10 cellular contexts compared by ENCODE assay signal in the genomic region with DNA sequence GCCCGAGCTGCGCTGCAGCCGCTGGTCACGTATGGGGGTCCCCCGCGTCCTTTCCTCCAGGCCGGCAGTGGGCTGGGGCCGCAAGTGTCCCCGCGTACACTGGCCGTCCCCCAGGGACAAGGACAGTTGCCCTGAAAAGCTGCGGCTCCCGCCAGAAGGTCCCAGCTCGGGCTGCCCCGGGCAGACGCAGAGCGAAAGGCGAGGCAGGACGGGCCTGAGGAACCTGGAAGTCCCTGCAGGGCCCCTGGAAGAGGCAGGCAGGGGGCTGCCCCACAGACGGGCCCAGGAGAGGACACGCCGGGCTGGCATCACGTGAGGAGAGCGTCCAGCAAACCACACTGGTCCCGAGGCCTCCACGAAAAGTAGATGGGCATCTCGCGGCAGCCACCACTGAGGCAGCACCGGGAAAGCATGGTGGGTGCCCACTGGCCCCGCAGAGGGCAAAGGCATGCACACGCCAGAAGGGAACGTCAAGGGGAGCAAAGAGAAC. TPM values are rescaled to one million over a fixed set of nuclear protein-coding genes. Genes with fewer than 3 reads are reported as not detected.
DNase-seq lines count a peak whose midpoint lies in the region; ATAC-seq and TF ChIP-seq lines count a peak whose summit lies in the region.
"Had no signal": no experiment of that assay in that cellular context is flagged by ENCODE, and none has a peak within 500 bp of the region (broad histone marks: within the 10 kb centered on the region; RNA-seq: fewer than 3 reads in every experiment).

No MANE protein-coding gene starts in this region.

- peak overlapping the region; percentile 50 for H3K9ac ChIP-seq in mesendoderm (ENCODE audit: low read length)

- H3K27me3 ChIP-seq in mesendoderm (ENCODE audit: insufficient read depth, low read length, poor library complexity) (peaks cover 14% of the 10 kb centered on the region), tibial nerve (peaks cover 2 to 21% of the 10 kb centered on the region in 2 donors)

- no peak overlapping the region for H2BK5ac ChIP-seq in mesendoderm (ENCODE audit: low read length)

- peak; percentile 45 for DNase-seq in activated CD8-positive, alpha-beta memory T cell treated with anti-CD3 and anti-CD28 coated beads, Interleukin-2, amount 50 U/mL, for 48 hours
- DNase-seq in activated CD8-positive, alpha-beta memory T cell treated with anti-CD3 and anti-CD28 coated beads for 24 hours: no peak
- DNase-seq in coronary artery (ENCODE audit: low spot score) (no peak), mesendoderm (no peak), tibial nerve (ENCODE audit: low spot score in 2 of 2) (peak in 1 of 2 donors; percentile 10), HuH-7.5 (ENCODE audit: low spot score) (no peak)
- DNase-seq in NK-92 treated with Interleukin-12 subunit alpha and Interleukin-12 subunit beta, amount 100 ng/mL, for 24 hours (lab: John Stamatoyannopoulos, UW): no peak
- DNase-seq: amniotic stem cell, GOT3 had no signal

- WGBS in mesendoderm (ENCODE audit: extremely low coverage, insufficient coverage, low lambda C conversion rate): no CpG with 5 or more reads among the region's 32 CpGs
- WGBS in tibial nerve, 2 donors: 67% methylated on average over 26 of the region's 32 CpGs

- no peak overlapping the region for H3K4me2 ChIP-seq in mesendoderm (ENCODE audit: low read length)

- H3K9me3 ChIP-seq in tibial nerve: no peaks in the 10 kb centered on the region

- no peaks in the 10 kb centered on the region for H3K79me1 ChIP-seq in mesendoderm (ENCODE audit: low read length)

- peak overlapping the region; percentile 85 for H3K56ac ChIP-seq in mesendoderm (ENCODE audit: low read length)

- no peak overlapping the region for H3K4ac ChIP-seq in mesendoderm (ENCODE audit: low read depth, low read length)

- H3K27ac ChIP-seq in coronary artery (peak overlapping the region in 1 of 2 donors; percentile 62), mesendoderm (ENCODE audit: low read depth, low read length) (no peak overlapping the region), tibial nerve (peak overlapping the region in 2 of 4 donors; percentile 17 to 81)

- no peaks in the 10 kb centered on the region for H3K79me2 ChIP-seq in mesendoderm (ENCODE audit: control insufficient read depth, insufficient read depth, low read length)

- no peak for ATAC-seq in GM19035 (IDR thresholded peaks at IDR 0.05; ENCODE audit: unreplicated experiment)

- H3K4me3 ChIP-seq in coronary artery (peak overlapping the region; percentile 78), mesendoderm (ENCODE audit: low read length) (no peak overlapping the region), tibial nerve (peak overlapping the region; percentile 35 to 70 (median 56))

- no peak overlapping the region for H4K5ac ChIP-seq in mesendoderm (ENCODE audit: low read length)

- peak overlapping the region; percentile 15 for H3K18ac ChIP-seq in mesendoderm (ENCODE audit: low read length)

- TF ChIP-seq EP300 in tibial nerve (IDR thresholded peaks at IDR 0.05): no peak

- no peak overlapping the region for H4K8ac ChIP-seq in mesendoderm (ENCODE audit: low read depth, low read length)

- no peak overlapping the region for H2AK5ac ChIP-seq in mesendoderm (ENCODE audit: low read length)

- H2BK120ac ChIP-seq in mesendoderm (ENCODE audit: low read depth, low read length): no peak overlapping the region

- H3K23ac ChIP-seq in mesendoderm (ENCODE audit: low read length): no peak overlapping the region

- no peak for TF ChIP-seq POLR2A in tibial nerve (IDR thresholded peaks at IDR 0.05)

- no peaks in the 10 kb centered on the region for H3K4me1 ChIP-seq in mesendoderm (ENCODE audit: control insufficient read depth, low read depth, low read length)
- peaks cover 0 to 51% (median 20%) of the 10 kb centered on the region in 4 donors for H3K4me1 ChIP-seq in tibial nerve

- TF ChIP-seq CTCF in coronary artery (IDR thresholded peaks at IDR 0.05): no peak
- TF ChIP-seq CTCF in tibial nerve (IDR thresholded peaks at IDR 0.05): no peak

- no peaks in the 10 kb centered on the region for H3K36me3 ChIP-seq in mesendoderm (ENCODE audit: control insufficient read depth, insufficient read depth, low read length)
- H3K36me3 ChIP-seq in tibial nerve: no peaks in the 10 kb centered on the region

- no peak overlapping the region for H2BK15ac ChIP-seq in mesendoderm (replicated peaks; ENCODE audit: low read depth)

RNA-seq across cellular contexts. Expression of a gene that starts 3.2 kb away (rescaled TPM):
- 4.1 TPM for polyA plus RNA-seq in mesendoderm (2013, experiment 1 of 2)
- 3.1 TPM for polyA plus RNA-seq in mesendoderm (2013, experiment 2 of 2)
- 1 to 10 TPM in 1 of 4 donors, under 1 TPM in 1, not detected in 2; 0.60 to 4.7 TPM for total RNA-seq in tibial nerve
